In genomic region chr10:80139290-80139689, GRCh38 we compare ENCODE assay signal across 1 cellular context.
TF ChIP-seq lines count a peak whose summit lies in the region.

No MANE protein-coding gene starts in this region.

TF ChIP-seq in SK-N-SH, 30 proteins besides CTCF, POLR2A, EP300 and RAD21 (continued from another document):
- TF ChIP-seq, protein P1, sequence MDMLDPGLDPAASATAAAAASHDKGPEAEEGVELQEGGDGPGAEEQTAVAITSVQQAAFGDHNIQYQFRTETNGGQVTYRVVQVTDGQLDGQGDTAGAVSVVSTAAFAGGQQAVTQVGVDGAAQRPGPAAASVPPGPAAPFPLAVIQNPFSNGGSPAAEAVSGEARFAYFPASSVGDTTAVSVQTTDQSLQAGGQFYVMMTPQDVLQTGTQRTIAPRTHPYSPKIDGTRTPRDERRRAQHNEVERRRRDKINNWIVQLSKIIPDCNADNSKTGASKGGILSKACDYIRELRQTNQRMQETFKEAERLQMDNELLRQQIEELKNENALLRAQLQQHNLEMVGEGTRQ (IDR thresholded peaks at IDR 0.05; ENCODE audit: borderline replicate concordance, low read depth, low read length), result no peak
